Comparison of ENCODE assay signal across 8 cellular contexts in genomic region chr1:147700042-147700711, GRCh38. TPM values are rescaled to one million over a fixed set of nuclear protein-coding genes. Genes with fewer than 3 reads are reported as not detected.
DNase-seq lines count a peak whose midpoint lies in the region; ATAC-seq lines count a peak whose summit lies in the region.

No MANE protein-coding gene starts in this region.

- H3K27ac ChIP-seq in mesenchymal stem cell (ENCODE audit: low read length, poor library complexity, severe bottlenecking): no peak overlapping the region

- H3K4me3 ChIP-seq in mesenchymal stem cell (ENCODE audit: insufficient read depth in 1 of 2, low read depth in 1 of 2, low read length in 2 of 2): no peak overlapping the region

- DNase-seq in C1 segment of cervical spinal cord (lab: John Stamatoyannopoulos, UW) (peak in 13 of 14 donors; percentile 5 to 72 (median 52)), HCEC 1CT (peak; percentile 45), NCI-H526 treated with DMSO at 0.1 percent for 48 hours (lab: John Stamatoyannopoulos, UW) (peak; percentile 70), mesenchymal stem cell (peak; percentile 65)
- peak; percentile 78 for DNase-seq in activated CD8-positive, alpha-beta memory T cell treated with anti-CD3 and anti-CD28 coated beads for 24 hours
- DNase-seq in effector CD4-positive, alpha-beta T cell: peak; percentile 38
- peak; percentile 8 to 12 for DNase-seq in stimulated activated CD8-positive, alpha-beta memory T cell treated with anti-CD3 and anti-CD28 coated beads, Interleukin-15, amount 100 ng/mL, for 48 hours (ENCODE audit: low read depth in 2 of 2)

- H2AFZ ChIP-seq in mesenchymal stem cell (ENCODE audit: low read depth, low read length): no peak overlapping the region

- H3K23ac ChIP-seq in mesenchymal stem cell (ENCODE audit: low read length in 2 of 2): no peak overlapping the region

- no peak overlapping the region for H2BK12ac ChIP-seq in mesenchymal stem cell (ENCODE audit: low read length in 2 of 2)

- H3K4me1 ChIP-seq in mesenchymal stem cell (ENCODE audit: control insufficient read depth, insufficient read depth, low read depth, low read length): peaks cover 4% of the 10 kb centered on the region

- no peak overlapping the region for H3K14ac ChIP-seq in mesenchymal stem cell (ENCODE audit: low read length in 2 of 2)

- H4K91ac ChIP-seq in mesenchymal stem cell (ENCODE audit: low read length): no peak overlapping the region

- peak overlapping the region; percentile 43 for H3K4me2 ChIP-seq in mesenchymal stem cell (ENCODE audit: low read length, poor library complexity, severe bottlenecking)

- no peaks in the 10 kb centered on the region for H3K36me3 ChIP-seq in mesenchymal stem cell (ENCODE audit: control insufficient read depth in 1 of 2, insufficient read depth in 2 of 2, low read depth in 1 of 2, low read length in 2 of 2)

- H3K4ac ChIP-seq in mesenchymal stem cell (ENCODE audit: low read depth in 1 of 2, low read length in 2 of 2): no peak overlapping the region

- H3K27me3 ChIP-seq in mesenchymal stem cell (ENCODE audit: control insufficient read depth in 1 of 2, insufficient read depth in 1 of 2, low read length in 2 of 2): peaks cover 0 to 10% of the 10 kb centered on the region in 2 experiments

- 97% methylated on average over 2 of the region's 5 CpGs for WGBS in mesenchymal stem cell

- ATAC-seq in GM18867 (IDR thresholded peaks at IDR 0.05; ENCODE audit: unreplicated experiment): no peak

- no peak overlapping the region for H3K18ac ChIP-seq in mesenchymal stem cell (ENCODE audit: low read depth in 1 of 2, low read length in 2 of 2)

- H2AK5ac ChIP-seq in mesenchymal stem cell (ENCODE audit: low read length, severe bottlenecking): no peak overlapping the region

- peak overlapping the region; percentile 39 for H3K9ac ChIP-seq in mesenchymal stem cell (ENCODE audit: low read length)

- no peaks in the 10 kb centered on the region for H3K9me3 ChIP-seq in mesenchymal stem cell (ENCODE audit: control insufficient read depth, low read length)

- no peak overlapping the region for H2BK5ac ChIP-seq in mesenchymal stem cell (ENCODE audit: low read depth, low read length, poor library complexity, severe bottlenecking)

- H4K8ac ChIP-seq in mesenchymal stem cell (ENCODE audit: low read length): peak overlapping the region; percentile 27

- H2BK120ac ChIP-seq in mesenchymal stem cell (ENCODE audit: low read depth, low read length): no peak overlapping the region

- H3K79me1 ChIP-seq in mesenchymal stem cell (replicated peaks; ENCODE audit: low read length, poor library complexity, severe bottlenecking): no peaks in the 10 kb centered on the region

- no peak overlapping the region for H2BK15ac ChIP-seq in mesenchymal stem cell (ENCODE audit: low read depth, poor library complexity, severe bottlenecking)

RNA-seq across cellular contexts. Expression of gene ACP6, which starts 29.9 kb away (rescaled TPM):
- 6.6 TPM for polyA plus RNA-seq in mesenchymal stem cell (2013, experiment 1 of 2)
- 7.5 TPM for polyA plus RNA-seq in mesenchymal stem cell (2013, experiment 2 of 2)

Comparison
In these comparisons a context has a peak if more than half of its experiments do, and no peak if none do; other contexts are left out.
1. DNase-seq: peak in every context shown above with its lines; median percentile 78 in activated CD8-positive, alpha-beta memory T cell treated with anti-CD3 and anti-CD28 coated beads for 24 hours; 70 in NCI-H526 treated with DMSO at 0.1 percent for 48 hours; 65 in mesenchymal stem cell; 52 in C1 segment of cervical spinal cord; 45 in HCEC 1CT; 38 in effector CD4-positive, alpha-beta T cell; 10 in stimulated activated CD8-positive, alpha-beta memory T cell treated with anti-CD3 and anti-CD28 coated beads, Interleukin-15, amount 100 ng/mL, for 48 hours.